ENCODE assay signal across 8 cellular contexts in the genomic region with DNA sequence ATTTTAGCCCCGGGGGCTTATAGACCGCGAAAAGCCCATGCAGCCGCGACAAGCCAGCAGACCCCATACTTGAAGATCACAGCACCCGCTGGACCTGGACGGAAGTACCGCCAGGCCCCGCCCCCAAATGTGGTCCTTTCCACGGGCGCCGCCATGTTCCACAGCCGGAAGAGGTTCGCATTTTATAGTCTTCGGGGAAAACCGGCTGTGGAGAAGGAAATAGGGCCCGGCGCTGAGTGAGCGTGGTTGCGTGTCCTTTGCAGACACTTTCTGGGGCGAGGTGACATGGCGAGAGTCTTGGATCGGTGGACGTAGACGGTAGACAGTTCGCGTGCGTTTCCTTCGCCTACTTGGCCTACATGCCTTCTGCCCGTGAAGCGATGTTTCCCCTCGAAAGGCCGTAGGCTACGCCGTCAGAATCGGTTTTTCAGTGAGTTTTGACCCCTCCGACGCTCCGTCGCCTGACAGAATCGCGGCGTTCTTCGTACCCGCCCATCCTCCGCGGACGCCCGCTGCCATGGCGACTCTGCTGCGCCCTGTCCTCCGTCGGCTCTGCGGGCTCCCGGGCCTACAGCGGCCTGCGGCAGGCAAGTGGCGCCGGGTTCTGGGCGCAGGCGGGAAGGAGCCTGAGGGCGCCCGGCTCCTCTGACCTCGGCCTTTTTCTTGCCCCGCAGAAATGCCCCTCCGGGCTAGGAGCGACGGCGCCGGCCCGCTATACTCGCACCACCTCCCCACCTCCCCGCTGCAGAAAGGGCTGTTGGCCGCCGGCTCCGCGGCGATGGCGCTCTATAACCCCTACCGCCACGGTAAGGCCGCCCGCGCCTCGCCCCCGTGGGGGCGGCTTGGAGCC.
A peak's percentile ranks its signal among the peaks of the same experiment; 100 is the strongest.
DNase-seq lines count a peak whose midpoint lies in the region; ATAC-seq and FAIRE-seq lines count a peak whose summit lies in the region.

A gene (plus strand): TSS at position 498 of the 850 bp plus-strand sequence. CDS start 20 bp downstream, at position 518.
A gene with protein sequence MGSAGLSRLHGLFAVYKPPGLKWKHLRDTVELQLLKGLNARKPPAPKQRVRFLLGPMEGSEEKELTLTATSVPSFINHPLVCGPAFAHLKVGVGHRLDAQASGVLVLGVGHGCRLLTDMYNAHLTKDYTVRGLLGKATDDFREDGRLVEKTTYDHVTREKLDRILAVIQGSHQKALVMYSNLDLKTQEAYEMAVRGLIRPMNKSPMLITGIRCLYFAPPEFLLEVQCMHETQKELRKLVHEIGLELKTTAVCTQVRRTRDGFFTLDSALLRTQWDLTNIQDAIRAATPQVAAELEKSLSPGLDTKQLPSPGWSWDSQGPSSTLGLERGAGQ (minus strand): TSS at position 106 of the 850 bp plus-strand sequence. CDS start 39 bp downstream, at position 67.

- FAIRE-seq in HTR-8/SVneo (lab: Jason Lieb, UNC) = no peak

- H3K27me3 Mint-ChIP-seq in effector memory CD8-positive, alpha-beta T cell = no peaks in the 10 kb centered on the region
- H3K27me3 Mint-ChIP-seq in memory B cell = no peaks in the 10 kb centered on the region

- peak within 1 kb of the TSS; percentile 91 to 95 for H3K4me3 Mint-ChIP-seq in effector memory CD8-positive, alpha-beta T cell
- H3K4me3 Mint-ChIP-seq in memory B cell = peak within 1 kb of the TSS; percentile 95

- H3K4me1 Mint-ChIP-seq in effector memory CD8-positive, alpha-beta T cell (ENCODE audit: low read depth in 2 of 2) = peaks cover 17% of the 10 kb centered on the region in 2 donors
- H3K4me1 Mint-ChIP-seq in memory B cell = peaks cover 11% of the 10 kb centered on the region

- ATAC-seq in GM21367 (IDR thresholded peaks at IDR 0.05; ENCODE audit: unreplicated experiment) (peak; percentile 69), memory B cell (ENCODE audit: low read depth) (peak; percentile 87)
- peak; percentile 86 for ATAC-seq in effector memory CD8-positive, alpha-beta T cell (replicated peaks)

- H3K27ac Mint-ChIP-seq in effector memory CD8-positive, alpha-beta T cell = peak within 1 kb of the TSS; percentile 95 to 96
- H3K27ac Mint-ChIP-seq in memory B cell = peak within 1 kb of the TSS; percentile 94

- H3K9me3 Mint-ChIP-seq in effector memory CD8-positive, alpha-beta T cell = no peaks in the 10 kb centered on the region
- no peaks in the 10 kb centered on the region for H3K9me3 Mint-ChIP-seq in memory B cell

- H3K36me3 Mint-ChIP-seq in effector memory CD8-positive, alpha-beta T cell (ENCODE audit: insufficient read depth) = peaks cover 28% of the 10 kb centered on the region
- H3K36me3 Mint-ChIP-seq in memory B cell = no peaks in the 10 kb centered on the region

- DNase-seq in COLO829 (ENCODE audit: low spot score) (peak; percentile 97), HTR-8/SVneo (ENCODE audit: insufficient read length, low spot score) (peak; percentile 89), NOMO-1 treated with DMSO at 0.1 percent for 48 hours (lab: John Stamatoyannopoulos, UW; ENCODE audit: unreplicated experiment) (peak; percentile 96), memory B cell (ENCODE audit: low spot score in 2 of 2) (peak; percentile 88 to 91)
- peak; percentile 85 to 89 for DNase-seq in activated CD8-positive, alpha-beta memory T cell treated with anti-CD3 and anti-CD28 coated beads for 4 hours (ENCODE audit: low read depth in 2 of 2)
- peak; percentile 88 to 93 (median 89) for DNase-seq in effector memory CD8-positive, alpha-beta T cell
- DNase-seq in stimulated activated CD8-positive, alpha-beta memory T cell treated with anti-CD3 and anti-CD28 coated beads, Interleukin-12 subunit alpha, Interleukin-12 subunit beta, amount 100 ng/mL, for 1 hour (ENCODE audit: low read depth) = peak; percentile 86

Comparison
In these comparisons a context has a peak if more than half of its experiments do, and no peak if none do; other contexts are left out.
1. Peak in every context shown above with its lines: DNase-seq and ATAC-seq.